9 cellular contexts compared by ENCODE assay signal in genomic region chr19:1272423-1273262, GRCh38. TPM values are rescaled to one million over a fixed set of nuclear protein-coding genes. Genes with fewer than 3 reads are reported as not detected.
DNase-seq lines count a peak whose midpoint lies in the region; ATAC-seq lines count a peak whose summit lies in the region.
"Had no signal": no experiment of that assay in that cellular context is flagged by ENCODE, and none has a peak within 500 bp of the region (broad histone marks: within the 10 kb centered on the region; RNA-seq: fewer than 3 reads in every experiment).

No MANE protein-coding gene starts in this region.

- H3K27me3 Mint-ChIP-seq in activated CD4-positive, alpha-beta T cell treated with anti-CD3 and anti-CD28 coated beads for 36 hours = no peaks in the 10 kb centered on the region
- H3K27me3 Mint-ChIP-seq in activated CD8-positive, alpha-beta T cell treated with anti-CD3 and anti-CD28 coated beads, Interleukin-2, amount 10 ng/mL, durations not matched to agents 7 days and 5 days (ENCODE audit: low read depth) = no peaks in the 10 kb centered on the region
- H3K27me3 Mint-ChIP-seq in immature natural killer cell (ENCODE audit: low read depth in 3 of 3) = peaks cover 27 to 47% (median 42%) of the 10 kb centered on the region in 3 donors
- H3K27me3 Mint-ChIP-seq in stimulated activated naive CD8-positive, alpha-beta T cell treated with anti-CD3 and anti-CD28 coated beads, Interleukin-15, amount 100 ng/mL, for 72 hours = no peaks in the 10 kb centered on the region

- peaks cover 55% of the 10 kb centered on the region for H3K36me3 Mint-ChIP-seq in activated CD4-positive, alpha-beta T cell treated with anti-CD3 and anti-CD28 coated beads for 36 hours (ENCODE audit: low read depth)
- H3K36me3 Mint-ChIP-seq in activated CD8-positive, alpha-beta T cell treated with anti-CD3 and anti-CD28 coated beads, Interleukin-2, amount 10 ng/mL, durations not matched to agents 7 days and 5 days (ENCODE audit: low read depth) = peaks cover 58% of the 10 kb centered on the region
- peaks cover 13 to 31% (median 14%) of the 10 kb centered on the region in 3 donors for H3K36me3 Mint-ChIP-seq in immature natural killer cell

- H3K4me1 Mint-ChIP-seq in activated CD4-positive, alpha-beta T cell treated with anti-CD3 and anti-CD28 coated beads for 36 hours = peaks cover 58% of the 10 kb centered on the region
- peaks cover 58% of the 10 kb centered on the region for H3K4me1 Mint-ChIP-seq in activated CD8-positive, alpha-beta T cell treated with anti-CD3 and anti-CD28 coated beads, Interleukin-2, amount 10 ng/mL, durations not matched to agents 7 days and 5 days (ENCODE audit: low read depth)
- H3K4me1 Mint-ChIP-seq in immature natural killer cell = peaks cover 58 to 64% of the 10 kb centered on the region in 2 donors
- peaks cover 87% of the 10 kb centered on the region for H3K4me1 Mint-ChIP-seq in stimulated activated naive CD8-positive, alpha-beta T cell treated with anti-CD3 and anti-CD28 coated beads, Interleukin-15, amount 100 ng/mL, for 72 hours

- peak overlapping the region; percentile 83 for H3K27ac Mint-ChIP-seq in activated CD4-positive, alpha-beta T cell treated with anti-CD3 and anti-CD28 coated beads for 36 hours
- H3K27ac Mint-ChIP-seq in activated CD8-positive, alpha-beta T cell treated with anti-CD3 and anti-CD28 coated beads, Interleukin-2, amount 10 ng/mL, durations not matched to agents 7 days and 5 days = peak overlapping the region; percentile 75
- peak overlapping the region; percentile 22 to 84 (median 68) for H3K27ac Mint-ChIP-seq in immature natural killer cell
- H3K27ac Mint-ChIP-seq in stimulated activated naive CD8-positive, alpha-beta T cell treated with anti-CD3 and anti-CD28 coated beads, Interleukin-15, amount 100 ng/mL, for 72 hours = peak overlapping the region; percentile 25 to 65

- POLR2A ChIA-PET in activated CD4-positive, alpha-beta T cell treated with anti-CD3 and anti-CD28 coated beads for 36 hours (lab: Charles Lee) = interaction anchor here (0.6 kb wide), 1 partner anchor 198 kb away, joined by 5 read pairs; no protein-coding TSS in a partner anchor
- POLR2A ChIA-PET in activated CD8-positive, alpha-beta T cell treated with anti-CD3 and anti-CD28 coated beads, Interleukin-2, amount 10 ng/mL, durations not matched to agents 7 days and 5 days (lab: Charles Lee) = interaction anchor here (0.6 to 1.4 kb wide), 3 partner anchors 14 to 159 kb away, joined by 3 to 10 read pairs (median 3); no protein-coding TSS in a partner anchor

- no peak for DNase-seq in activated CD4-positive, alpha-beta T cell treated with anti-CD3 and anti-CD28 coated beads for 36 hours
- DNase-seq in activated CD4-positive, alpha-beta T cell treated with anti-CD3 and anti-CD28 coated beads for 48 hours = no peak
- DNase-seq in activated CD8-positive, alpha-beta T cell treated with anti-CD3 and anti-CD28 coated beads, Interleukin-2, amount 10 ng/mL, durations not matched to agents 7 days and 5 days = no peak
- no peak for DNase-seq in immature natural killer cell
- no peak for DNase-seq in stimulated activated naive CD8-positive, alpha-beta T cell treated with anti-CD3 and anti-CD28 coated beads, Interleukin-15, amount 100 ng/mL, for 72 hours
- no peak for DNase-seq in NCI-H2029 (lab: John Stamatoyannopoulos, UW)
- DNase-seq in NCI-H1436 treated with DMSO at 0.1 percent for 48 hours (lab: John Stamatoyannopoulos, UW) = no peak
- DNase-seq in NCI-H2171 (lab: John Stamatoyannopoulos, UW) = no peak

- no peaks in the 10 kb centered on the region for H3K9me3 Mint-ChIP-seq in activated CD4-positive, alpha-beta T cell treated with anti-CD3 and anti-CD28 coated beads for 36 hours (ENCODE audit: low read depth)
- no peaks in the 10 kb centered on the region for H3K9me3 Mint-ChIP-seq in activated CD8-positive, alpha-beta T cell treated with anti-CD3 and anti-CD28 coated beads, Interleukin-2, amount 10 ng/mL, durations not matched to agents 7 days and 5 days (ENCODE audit: insufficient read depth)
- H3K9me3 Mint-ChIP-seq in immature natural killer cell = no peaks in the 10 kb centered on the region
- H3K9me3 Mint-ChIP-seq in stimulated activated naive CD8-positive, alpha-beta T cell treated with anti-CD3 and anti-CD28 coated beads, Interleukin-15, amount 100 ng/mL, for 72 hours = no peaks in the 10 kb centered on the region

- intact Hi-C loops in activated CD4-positive, alpha-beta T cell treated with anti-CD3 and anti-CD28 coated beads for 36 hours (cut with DNase I, micrococcal nuclease) = no loop called here

- ATAC-seq in activated CD4-positive, alpha-beta T cell treated with anti-CD3 and anti-CD28 coated beads for 36 hours = no peak
- ATAC-seq in activated CD8-positive, alpha-beta T cell treated with anti-CD3 and anti-CD28 coated beads, Interleukin-2, amount 10 ng/mL, durations not matched to agents 7 days and 5 days = no peak
- no peak for ATAC-seq in stimulated activated naive CD8-positive, alpha-beta T cell treated with anti-CD3 and anti-CD28 coated beads, Interleukin-15, amount 100 ng/mL, for 72 hours
- ATAC-seq: A549 had no signal

- CTCF ChIA-PET in activated CD4-positive, alpha-beta T cell treated with anti-CD3 and anti-CD28 coated beads for 36 hours (lab: Charles Lee) = interaction anchor here (0.5 to 3.2 kb wide), 2 partner anchors 29 to 113 kb away, joined by 3 to 21 read pairs; no protein-coding TSS in a partner anchor
- CTCF ChIA-PET in activated CD8-positive, alpha-beta T cell treated with anti-CD3 and anti-CD28 coated beads, Interleukin-2, amount 10 ng/mL, durations not matched to agents 7 days and 5 days (lab: Charles Lee) = interaction anchor here (1.5 to 3.6 kb wide), 2 partner anchors 28 to 32 kb away, joined by 6 to 34 read pairs; no protein-coding TSS in a partner anchor

- H3K4me3 Mint-ChIP-seq in activated CD4-positive, alpha-beta T cell treated with anti-CD3 and anti-CD28 coated beads for 36 hours = peak overlapping the region; percentile 45
- peak overlapping the region; percentile 34 for H3K4me3 Mint-ChIP-seq in activated CD8-positive, alpha-beta T cell treated with anti-CD3 and anti-CD28 coated beads, Interleukin-2, amount 10 ng/mL, durations not matched to agents 7 days and 5 days
- H3K4me3 Mint-ChIP-seq in immature natural killer cell = peak overlapping the region; percentile 49 to 67 (median 56)
- H3K4me3 Mint-ChIP-seq in stimulated activated naive CD8-positive, alpha-beta T cell treated with anti-CD3 and anti-CD28 coated beads, Interleukin-15, amount 100 ng/mL, for 72 hours = peak overlapping the region; percentile 10 to 32

RNA-seq across cellular contexts. Expression of gene FAM174C, which starts 2.7 kb away (rescaled TPM):
- total RNA-seq in activated CD4-positive, alpha-beta T cell treated with anti-CD3 and anti-CD28 coated beads for 36 hours = 10 to 100 TPM; 75.3 to 88.3 TPM
- 10 to 100 TPM; 57.1 TPM for total RNA-seq in activated CD8-positive, alpha-beta T cell treated with anti-CD3 and anti-CD28 coated beads, Interleukin-2, amount 10 ng/mL, durations not matched to agents 7 days and 5 days
- polyA plus RNA-seq in immature natural killer cell = 10 to 100 TPM; 50.5 to 98.4 (median 86.9) TPM

RNA-seq across cellular contexts. Expression of gene CIRBP, which starts 3.5 kb away (rescaled TPM):
- 100 to 1,000 TPM; 123 to 188 TPM for total RNA-seq in activated CD4-positive, alpha-beta T cell treated with anti-CD3 and anti-CD28 coated beads for 36 hours
- total RNA-seq in activated CD8-positive, alpha-beta T cell treated with anti-CD3 and anti-CD28 coated beads, Interleukin-2, amount 10 ng/mL, durations not matched to agents 7 days and 5 days = 100 to 1,000 TPM; 172 to 195 TPM
- 100 to 1,000 TPM; 146 to 246 (median 197) TPM for polyA plus RNA-seq in immature natural killer cell

RNA-seq across cellular contexts. Expression of gene EFNA2, which starts 13.0 kb away (rescaled TPM):
- not detected for total RNA-seq in activated CD4-positive, alpha-beta T cell treated with anti-CD3 and anti-CD28 coated beads for 36 hours
- not detected for total RNA-seq in activated CD8-positive, alpha-beta T cell treated with anti-CD3 and anti-CD28 coated beads, Interleukin-2, amount 10 ng/mL, durations not matched to agents 7 days and 5 days
- polyA plus RNA-seq in immature natural killer cell = not detected

RNA-seq across cellular contexts. Expression of gene MIDN, which starts 24.3 kb away (rescaled TPM):
- 10 to 100 TPM; 46.5 to 47.9 TPM for total RNA-seq in activated CD4-positive, alpha-beta T cell treated with anti-CD3 and anti-CD28 coated beads for 36 hours
- 10 to 100 TPM; 88.4 to 94.3 TPM for total RNA-seq in activated CD8-positive, alpha-beta T cell treated with anti-CD3 and anti-CD28 coated beads, Interleukin-2, amount 10 ng/mL, durations not matched to agents 7 days and 5 days
- 10 to 100 TPM in 2 of 3 donors, 1 to 10 TPM in 1; 4.9 to 16.0 (median 10.8) TPM for polyA plus RNA-seq in immature natural killer cell

RNA-seq across cellular contexts. Expression of gene ATP5F1D, which starts 31.1 kb away (rescaled TPM):
- 100 to 1,000 TPM; 161 to 180 TPM for total RNA-seq in activated CD4-positive, alpha-beta T cell treated with anti-CD3 and anti-CD28 coated beads for 36 hours
- total RNA-seq in activated CD8-positive, alpha-beta T cell treated with anti-CD3 and anti-CD28 coated beads, Interleukin-2, amount 10 ng/mL, durations not matched to agents 7 days and 5 days = 100 to 1,000 TPM; 209 to 222 TPM
- 100 to 1,000 TPM; 145 to 310 (median 303) TPM for polyA plus RNA-seq in immature natural killer cell
